In genomic region chr10:47282005-47282656, GRCh38 we compare ENCODE assay signal across 26 cellular contexts. TPM values are rescaled to one million over a fixed set of nuclear protein-coding genes. Genes with fewer than 3 reads are reported as not detected.
DNase-seq lines count a peak whose midpoint lies in the region; ATAC-seq, FAIRE-seq and TF ChIP-seq lines count a peak whose summit lies in the region.
"Had no signal": no experiment of that assay in that cellular context is flagged by ENCODE, and none has a peak within 500 bp of the region (broad histone marks: within the 10 kb centered on the region; RNA-seq: fewer than 3 reads in every experiment).

No MANE protein-coding gene starts in this region.

- peaks cover 0 to 2% of the 10 kb centered on the region in 2 donors for H3K9me3 ChIP-seq in neuronal stem cell (replicated peaks in 1 of 2; ENCODE audit: control insufficient read depth in 2 of 2, insufficient read depth in 1 of 2, low read depth in 1 of 2, low read length in 2 of 2)
- H3K9me3 ChIP-seq: A549, BE2C had no signal

- DNase-seq in activated CD8-positive, alpha-beta memory T cell treated with anti-CD3 and anti-CD28 coated beads, Interleukin-2, amount 10 ng/mL, durations not matched to agents 7 days and 5 days, result peak; percentile 35
- DNase-seq in activated CD8-positive, alpha-beta memory T cell treated with anti-CD3 and anti-CD28 coated beads, Interleukin-2, amount 50 U/mL, for 4 hours, result no peak
- peak; percentile 70 for DNase-seq in NCI-H146 (lab: John Stamatoyannopoulos, UW)
- DNase-seq in neuronal stem cell (ENCODE audit: low spot score), result no peak
- DNase-seq in AML-193 (lab: John Stamatoyannopoulos, UW), result no peak
- DNase-seq in stimulated activated CD4-positive, alpha-beta T cell treated with anti-CD3 and anti-CD28 coated beads, Interleukin-4, amount 100 ng/mL, for 4 hours, result no peak
- DNase-seq in H54 (ENCODE audit: insufficient read length, low spot score), result no peak
- DNase-seq: BE2C; CD4-positive, CD25-positive, alpha-beta regulatory T cell; COR-L47; DMS79 treated with DMSO at 0.1 percent for 48 hours; H7; HFFc6; Karpas-422; NCI-H1417; NCI-H187 treated with DMSO at 0.1 percent for 48 hours; NCI-H2107; NCI-H446 treated with DMSO at 0.1 percent for 48 hours; NCI-H526 treated with DMSO at 0.1 percent for 48 hours; PC-9; SHP77 treated with DMSO at 0.1 percent for 48 hours had no signal

- no peak overlapping the region for H2AFZ ChIP-seq in neuronal stem cell (ENCODE audit: low read length)
- H2AFZ ChIP-seq: PC-9 had no signal

- H3K4me1 ChIP-seq in neuronal stem cell (ENCODE audit: control insufficient read depth in 2 of 2, insufficient read depth in 1 of 2, low read depth in 1 of 2, low read length in 2 of 2), result no peaks in the 10 kb centered on the region
- H3K4me1 ChIP-seq: A549, BE2C had no signal

- peak overlapping the region; percentile 48 for H2AK5ac ChIP-seq in neuronal stem cell (ENCODE audit: low read depth, low read length)

- peak overlapping the region; percentile 27 for H2BK15ac ChIP-seq in neuronal stem cell (ENCODE audit: low read length)

- H3K9me3 Mint-ChIP-seq in activated CD8-positive, alpha-beta memory T cell treated with anti-CD3 and anti-CD28 coated beads, Interleukin-2, amount 10 ng/mL, durations not matched to agents 7 days and 5 days (ENCODE audit: low read depth), result no peaks in the 10 kb centered on the region
- H3K9me3 Mint-ChIP-seq: CD4-positive, CD25-positive, alpha-beta regulatory T cell; HFFc6; IgD-negative memory B cell had no signal

- TF ChIP-seq POLR2A in H54 (IDR thresholded peaks at IDR 0.05; ENCODE audit: low read depth, low read length), result no peak

- no peak overlapping the region for H3K4me2 ChIP-seq in neuronal stem cell (ENCODE audit: insufficient read depth, low read length, poor library complexity, severe bottlenecking)
- H3K4me2 ChIP-seq: A549, PC-9 had no signal

- no peak overlapping the region for H3K4me3 Mint-ChIP-seq in activated CD8-positive, alpha-beta memory T cell treated with anti-CD3 and anti-CD28 coated beads, Interleukin-2, amount 10 ng/mL, durations not matched to agents 7 days and 5 days
- H3K4me3 Mint-ChIP-seq: CD4-positive, CD25-positive, alpha-beta regulatory T cell; HFFc6; IgD-negative memory B cell had no signal

- H3K27me3 Mint-ChIP-seq in activated CD8-positive, alpha-beta memory T cell treated with anti-CD3 and anti-CD28 coated beads, Interleukin-2, amount 10 ng/mL, durations not matched to agents 7 days and 5 days, result no peaks in the 10 kb centered on the region
- H3K27me3 Mint-ChIP-seq: CD4-positive, CD25-positive, alpha-beta regulatory T cell had no signal

- no peak overlapping the region for H3K4me3 ChIP-seq in neuronal stem cell (ENCODE audit: low read length in 2 of 2)
- H3K4me3 ChIP-seq: A549, PC-9, SK-N-MC had no signal

- peak overlapping the region; percentile 46 for H2BK12ac ChIP-seq in neuronal stem cell (ENCODE audit: low read length)

- H3K36me3 ChIP-seq in neuronal stem cell (replicated peaks in 1 of 2; ENCODE audit: control insufficient read depth in 2 of 2, insufficient read depth in 2 of 2, low read length in 2 of 2), result no peaks in the 10 kb centered on the region
- H3K36me3 ChIP-seq: BE2C had no signal

- H4K8ac ChIP-seq in neuronal stem cell (ENCODE audit: low read depth, low read length), result no peak overlapping the region

- no peak overlapping the region for H2BK120ac ChIP-seq in neuronal stem cell (ENCODE audit: low read depth, low read length)

- no peak overlapping the region for H3K27ac Mint-ChIP-seq in activated CD8-positive, alpha-beta memory T cell treated with anti-CD3 and anti-CD28 coated beads, Interleukin-2, amount 10 ng/mL, durations not matched to agents 7 days and 5 days
- H3K27ac Mint-ChIP-seq: CD4-positive, CD25-positive, alpha-beta regulatory T cell; HFFc6 had no signal

- no peak overlapping the region for H3K27ac ChIP-seq in neuronal stem cell (replicated peaks; ENCODE audit: low read length)
- H3K27ac ChIP-seq: A549, PC-9, RWPE1, SK-N-MC had no signal

- peak overlapping the region; percentile 67 for H3K18ac ChIP-seq in neuronal stem cell (ENCODE audit: low read length)

- no peaks in the 10 kb centered on the region for H3K36me3 Mint-ChIP-seq in activated CD8-positive, alpha-beta memory T cell treated with anti-CD3 and anti-CD28 coated beads, Interleukin-2, amount 10 ng/mL, durations not matched to agents 7 days and 5 days
- H3K36me3 Mint-ChIP-seq: IgD-negative memory B cell had no signal

- H3K79me1 ChIP-seq in neuronal stem cell (ENCODE audit: low read depth, low read length), result no peaks in the 10 kb centered on the region

- H3K23ac ChIP-seq in neuronal stem cell (ENCODE audit: low read depth, low read length, poor library complexity), result peak overlapping the region; percentile 43

- peaks cover 28% of the 10 kb centered on the region for H3K4me1 Mint-ChIP-seq in activated CD8-positive, alpha-beta memory T cell treated with anti-CD3 and anti-CD28 coated beads, Interleukin-2, amount 10 ng/mL, durations not matched to agents 7 days and 5 days

- no peaks in the 10 kb centered on the region for H3K27me3 ChIP-seq in neuronal stem cell (ENCODE audit: control insufficient read depth in 3 of 3, insufficient read depth in 3 of 3, low read depth in 1 of 3, low read length in 3 of 3)
- H3K27me3 ChIP-seq: BE2C had no signal

- no CpG with 5 or more reads among the region's 6 CpGs for WGBS in neuronal stem cell (ENCODE audit: extremely low coverage in 2 of 2, insufficient read length in 2 of 2, insufficient replicate concordance in 1 of 2), 2 donors

- no peak overlapping the region for H4K91ac ChIP-seq in neuronal stem cell (ENCODE audit: low read depth, low read length, poor library complexity)

- no peak overlapping the region for H2BK5ac ChIP-seq in neuronal stem cell (ENCODE audit: low read length)

- ATAC-seq in activated CD8-positive, alpha-beta memory T cell treated with anti-CD3 and anti-CD28 coated beads, Interleukin-2, amount 10 ng/mL, durations not matched to agents 7 days and 5 days, result no peak
- ATAC-seq: A549 had no signal

- H3K4ac ChIP-seq in neuronal stem cell (ENCODE audit: low read length), result no peak overlapping the region

- CTCF ChIA-PET in activated CD8-positive, alpha-beta memory T cell treated with anti-CD3 and anti-CD28 coated beads, Interleukin-2, amount 10 ng/mL, durations not matched to agents 7 days and 5 days (lab: Charles Lee), result no interaction called here

- no peak overlapping the region for H3K14ac ChIP-seq in neuronal stem cell (ENCODE audit: low read length)

- FAIRE-seq in H54 (lab: Jason Lieb, UNC), result no peak
- FAIRE-seq: A549 had no signal

- no peak overlapping the region for H3K9ac ChIP-seq in neuronal stem cell (ENCODE audit: low read depth, low read length, poor library complexity)

RNA-seq across cellular contexts. Expression of gene GDF10, which starts 17.9 kb away (rescaled TPM):
- under 1 TPM in 1 of 2 experiments, not detected in 1; 0.45 TPM for total RNA-seq in activated CD8-positive, alpha-beta memory T cell treated with anti-CD3 and anti-CD28 coated beads, Interleukin-2, amount 10 ng/mL, durations not matched to agents 7 days and 5 days
- 1.3 TPM for polyA plus RNA-seq in neuronal stem cell (2013, experiment 1 of 2)
- polyA plus RNA-seq in neuronal stem cell (2013, experiment 2 of 2), result 1.5 TPM
- total RNA-seq: CD4-positive, CD25-positive, alpha-beta regulatory T cell; H7; HFFc6; MCF 10A; PC-9 had no signal
- polyA plus RNA-seq: CD4-positive, CD25-positive, alpha-beta regulatory T cell; IgD-negative memory B cell had no signal

RNA-seq across cellular contexts. Expression of gene GDF2, which starts 40.1 kb away (rescaled TPM):
- total RNA-seq in activated CD8-positive, alpha-beta memory T cell treated with anti-CD3 and anti-CD28 coated beads, Interleukin-2, amount 10 ng/mL, durations not matched to agents 7 days and 5 days, result not detected
- not detected for polyA plus RNA-seq in neuronal stem cell (2013, experiment 1 of 2)
- polyA plus RNA-seq in neuronal stem cell (2013, experiment 2 of 2), result not detected
- total RNA-seq: CD4-positive, CD25-positive, alpha-beta regulatory T cell; H7; HFFc6; MCF 10A; PC-9 had no signal
- polyA plus RNA-seq: A549; CD4-positive, CD25-positive, alpha-beta regulatory T cell; IgD-negative memory B cell had no signal

Comparison
In these comparisons a context has a peak if more than half of its experiments do, and no peak if none do; other contexts are left out.
1. DNase-seq: peak in activated CD8-positive, alpha-beta memory T cell treated with anti-CD3 and anti-CD28 coated beads, Interleukin-2, amount 10 ng/mL, durations not matched to agents 7 days and 5 days (single experiment) and NCI-H146 (single experiment); none in activated CD8-positive, alpha-beta memory T cell treated with anti-CD3 and anti-CD28 coated beads, Interleukin-2, amount 50 U/mL, for 4 hours (single experiment), neuronal stem cell (single experiment), AML-193 (0 of 2), stimulated activated CD4-positive, alpha-beta T cell treated with anti-CD3 and anti-CD28 coated beads, Interleukin-4, amount 100 ng/mL, for 4 hours (0 of 2) and H54 (single experiment).